ENCODE assay signal across 1 cellular context in the genomic region with DNA sequence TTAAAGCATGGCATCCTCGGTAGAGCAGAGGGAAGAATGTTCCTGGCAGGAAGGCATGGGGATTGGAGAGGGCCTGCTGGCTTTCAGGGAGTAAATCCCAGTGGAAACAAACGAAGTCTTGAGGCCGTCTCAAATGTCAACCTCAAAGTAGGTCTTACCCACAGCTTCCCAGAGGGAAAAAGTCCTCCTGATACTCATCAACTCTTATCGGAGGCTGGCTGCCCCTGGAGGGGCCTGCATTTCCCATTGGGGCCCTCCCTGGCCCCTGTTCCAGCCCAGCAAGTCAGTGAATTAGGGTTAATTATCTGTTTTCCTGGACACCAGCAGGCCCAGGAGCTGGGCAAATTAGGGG.
TF ChIP-seq lines count a peak whose summit lies in the region.

No MANE protein-coding gene starts in this region.

TF ChIP-seq in WTC11, 78 proteins besides CTCF, POLR2A, EP300 and RAD21 (continued from another document):
- TF ChIP-seq ZNF219 (CRISPR knock-in tag; IDR thresholded peaks at IDR 0.05; ENCODE audit: borderline replicate concordance) (no peak), IRF2 (CRISPR knock-in tag; IDR thresholded peaks at IDR 0.05; ENCODE audit: borderline replicate concordance, low read depth) (no peak), CREB1 (CRISPR knock-in tag; IDR thresholded peaks at IDR 0.05) (no peak), RELA (CRISPR knock-in tag; IDR thresholded peaks at IDR 0.05; ENCODE audit: borderline replicate concordance) (no peak), ZNF671 (CRISPR knock-in tag; IDR thresholded peaks at IDR 0.05) (no peak), MYBL2 (CRISPR knock-in tag; IDR thresholded peaks at IDR 0.05) (no peak), FOXJ3 (CRISPR knock-in tag; IDR thresholded peaks at IDR 0.05; ENCODE audit: borderline replicate concordance) (no peak)
- TF ChIP-seq, protein P1, sequence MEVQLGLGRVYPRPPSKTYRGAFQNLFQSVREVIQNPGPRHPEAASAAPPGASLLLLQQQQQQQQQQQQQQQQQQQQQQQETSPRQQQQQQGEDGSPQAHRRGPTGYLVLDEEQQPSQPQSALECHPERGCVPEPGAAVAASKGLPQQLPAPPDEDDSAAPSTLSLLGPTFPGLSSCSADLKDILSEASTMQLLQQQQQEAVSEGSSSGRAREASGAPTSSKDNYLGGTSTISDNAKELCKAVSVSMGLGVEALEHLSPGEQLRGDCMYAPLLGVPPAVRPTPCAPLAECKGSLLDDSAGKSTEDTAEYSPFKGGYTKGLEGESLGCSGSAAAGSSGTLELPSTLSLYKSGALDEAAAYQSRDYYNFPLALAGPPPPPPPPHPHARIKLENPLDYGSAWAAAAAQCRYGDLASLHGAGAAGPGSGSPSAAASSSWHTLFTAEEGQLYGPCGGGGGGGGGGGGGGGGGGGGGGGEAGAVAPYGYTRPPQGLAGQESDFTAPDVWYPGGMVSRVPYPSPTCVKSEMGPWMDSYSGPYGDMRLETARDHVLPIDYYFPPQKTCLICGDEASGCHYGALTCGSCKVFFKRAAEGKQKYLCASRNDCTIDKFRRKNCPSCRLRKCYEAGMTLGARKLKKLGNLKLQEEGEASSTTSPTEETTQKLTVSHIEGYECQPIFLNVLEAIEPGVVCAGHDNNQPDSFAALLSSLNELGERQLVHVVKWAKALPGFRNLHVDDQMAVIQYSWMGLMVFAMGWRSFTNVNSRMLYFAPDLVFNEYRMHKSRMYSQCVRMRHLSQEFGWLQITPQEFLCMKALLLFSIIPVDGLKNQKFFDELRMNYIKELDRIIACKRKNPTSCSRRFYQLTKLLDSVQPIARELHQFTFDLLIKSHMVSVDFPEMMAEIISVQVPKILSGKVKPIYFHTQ (CRISPR knock-in tag; IDR thresholded peaks at IDR 0.05): no peak
- TF ChIP-seq, protein P2, sequence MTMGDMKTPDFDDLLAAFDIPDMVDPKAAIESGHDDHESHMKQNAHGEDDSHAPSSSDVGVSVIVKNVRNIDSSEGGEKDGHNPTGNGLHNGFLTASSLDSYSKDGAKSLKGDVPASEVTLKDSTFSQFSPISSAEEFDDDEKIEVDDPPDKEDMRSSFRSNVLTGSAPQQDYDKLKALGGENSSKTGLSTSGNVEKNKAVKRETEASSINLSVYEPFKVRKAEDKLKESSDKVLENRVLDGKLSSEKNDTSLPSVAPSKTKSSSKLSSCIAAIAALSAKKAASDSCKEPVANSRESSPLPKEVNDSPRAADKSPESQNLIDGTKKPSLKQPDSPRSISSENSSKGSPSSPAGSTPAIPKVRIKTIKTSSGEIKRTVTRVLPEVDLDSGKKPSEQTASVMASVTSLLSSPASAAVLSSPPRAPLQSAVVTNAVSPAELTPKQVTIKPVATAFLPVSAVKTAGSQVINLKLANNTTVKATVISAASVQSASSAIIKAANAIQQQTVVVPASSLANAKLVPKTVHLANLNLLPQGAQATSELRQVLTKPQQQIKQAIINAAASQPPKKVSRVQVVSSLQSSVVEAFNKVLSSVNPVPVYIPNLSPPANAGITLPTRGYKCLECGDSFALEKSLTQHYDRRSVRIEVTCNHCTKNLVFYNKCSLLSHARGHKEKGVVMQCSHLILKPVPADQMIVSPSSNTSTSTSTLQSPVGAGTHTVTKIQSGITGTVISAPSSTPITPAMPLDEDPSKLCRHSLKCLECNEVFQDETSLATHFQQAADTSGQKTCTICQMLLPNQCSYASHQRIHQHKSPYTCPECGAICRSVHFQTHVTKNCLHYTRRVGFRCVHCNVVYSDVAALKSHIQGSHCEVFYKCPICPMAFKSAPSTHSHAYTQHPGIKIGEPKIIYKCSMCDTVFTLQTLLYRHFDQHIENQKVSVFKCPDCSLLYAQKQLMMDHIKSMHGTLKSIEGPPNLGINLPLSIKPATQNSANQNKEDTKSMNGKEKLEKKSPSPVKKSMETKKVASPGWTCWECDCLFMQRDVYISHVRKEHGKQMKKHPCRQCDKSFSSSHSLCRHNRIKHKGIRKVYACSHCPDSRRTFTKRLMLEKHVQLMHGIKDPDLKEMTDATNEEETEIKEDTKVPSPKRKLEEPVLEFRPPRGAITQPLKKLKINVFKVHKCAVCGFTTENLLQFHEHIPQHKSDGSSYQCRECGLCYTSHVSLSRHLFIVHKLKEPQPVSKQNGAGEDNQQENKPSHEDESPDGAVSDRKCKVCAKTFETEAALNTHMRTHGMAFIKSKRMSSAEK (CRISPR knock-in tag; IDR thresholded peaks at IDR 0.05; ENCODE audit: borderline replicate concordance): no peak
- TF ChIP-seq, protein P3, sequence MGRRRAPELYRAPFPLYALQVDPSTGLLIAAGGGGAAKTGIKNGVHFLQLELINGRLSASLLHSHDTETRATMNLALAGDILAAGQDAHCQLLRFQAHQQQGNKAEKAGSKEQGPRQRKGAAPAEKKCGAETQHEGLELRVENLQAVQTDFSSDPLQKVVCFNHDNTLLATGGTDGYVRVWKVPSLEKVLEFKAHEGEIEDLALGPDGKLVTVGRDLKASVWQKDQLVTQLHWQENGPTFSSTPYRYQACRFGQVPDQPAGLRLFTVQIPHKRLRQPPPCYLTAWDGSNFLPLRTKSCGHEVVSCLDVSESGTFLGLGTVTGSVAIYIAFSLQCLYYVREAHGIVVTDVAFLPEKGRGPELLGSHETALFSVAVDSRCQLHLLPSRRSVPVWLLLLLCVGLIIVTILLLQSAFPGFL (CRISPR knock-in tag; IDR thresholded peaks at IDR 0.05; ENCODE audit: borderline replicate concordance): no peak
